ENCODE assay signal across 10 cellular contexts in the genomic region with DNA sequence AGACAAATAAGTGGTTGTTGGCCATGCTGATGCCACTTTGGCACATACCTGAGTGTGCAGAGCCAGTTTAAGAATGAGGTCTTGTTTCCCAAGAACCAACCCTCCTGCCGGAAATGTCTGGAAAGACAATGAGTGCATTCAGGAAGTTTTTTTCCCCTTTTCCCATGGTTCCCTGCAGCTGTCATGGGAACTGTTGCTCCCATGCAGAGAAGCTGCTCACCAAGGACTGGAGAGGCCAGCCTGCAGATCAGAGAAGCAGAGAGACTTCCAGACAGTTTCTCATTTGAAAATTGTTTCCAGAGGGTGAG.
DNase-seq lines count a peak whose midpoint lies in the region; ATAC-seq and TF ChIP-seq lines count a peak whose summit lies in the region.
"Had no signal": no experiment of that assay in that cellular context is flagged by ENCODE, and none has a peak within 500 bp of the region (broad histone marks: within the 10 kb centered on the region; RNA-seq: fewer than 3 reads in every experiment).

No MANE protein-coding gene starts in this region.

- H3K4me1 ChIP-seq in heart left ventricle (peaks cover 0 to 61% (median 39%) of the 10 kb centered on the region in 12 donors), neuronal stem cell (ENCODE audit: control insufficient read depth in 2 of 2, insufficient read depth in 1 of 2, low read depth in 1 of 2, low read length in 2 of 2) (peaks cover 0 to 2% of the 10 kb centered on the region in 2 donors)

- H3K79me1 ChIP-seq in neuronal stem cell (ENCODE audit: low read depth, low read length), result no peaks in the 10 kb centered on the region

- TF ChIP-seq POLR2A in heart left ventricle (IDR thresholded peaks at IDR 0.05), result no peak

- H2BK120ac ChIP-seq in neuronal stem cell (ENCODE audit: low read depth, low read length), result no peak overlapping the region

- H3K4ac ChIP-seq in neuronal stem cell (ENCODE audit: low read length), result no peak overlapping the region

- no peak overlapping the region for H3K23ac ChIP-seq in neuronal stem cell (ENCODE audit: low read depth, low read length, poor library complexity)

- H3K4me2 ChIP-seq in neuronal stem cell (ENCODE audit: insufficient read depth, low read length, poor library complexity, severe bottlenecking), result no peak overlapping the region
- H3K4me2 ChIP-seq: PC-9 had no signal

- H2AFZ ChIP-seq in neuronal stem cell (ENCODE audit: low read length), result peak overlapping the region; percentile 4
- H2AFZ ChIP-seq: PC-9 had no signal

- H3K9me3 ChIP-seq in heart left ventricle (no peaks in the 10 kb centered on the region), neuronal stem cell (replicated peaks in 1 of 2; ENCODE audit: control insufficient read depth in 2 of 2, insufficient read depth in 1 of 2, low read depth in 1 of 2, low read length in 2 of 2) (no peaks in the 10 kb centered on the region)

- DNase-seq in SW480 (ENCODE audit: low spot score), result peak; percentile 22
- DNase-seq in heart left ventricle, result peak in 1 of 5 donors; percentile 28
- no peak for DNase-seq in neuronal stem cell (ENCODE audit: low spot score)
- no peak for DNase-seq in HuH-7 (ENCODE audit: low spot score)
- DNase-seq in AML-193 (lab: John Stamatoyannopoulos, UW), result no peak
- no peak for DNase-seq in stimulated activated CD4-positive, alpha-beta T cell treated with anti-CD3 and anti-CD28 coated beads, Interleukin-4, amount 100 ng/mL, for 24 hours
- DNase-seq in activated CD4-positive, alpha-beta T cell treated with anti-CD3 and anti-CD28 coated beads for 48 hours, result no peak
- DNase-seq: activated CD4-positive, alpha-beta T cell treated with anti-CD3 and anti-CD28 coated beads for 36 hours had no signal

- H3K27ac ChIP-seq in 22Rv1, result peak overlapping the region; percentile 71
- H3K27ac ChIP-seq in heart left ventricle, result peak overlapping the region in 10 of 12 donors; percentile 24 to 79 (median 54)
- H3K27ac ChIP-seq in neuronal stem cell (replicated peaks; ENCODE audit: low read length), result no peak overlapping the region
- H3K27ac ChIP-seq: PC-9 had no signal

- no peak overlapping the region for H2BK15ac ChIP-seq in neuronal stem cell (ENCODE audit: low read length)

- no peak overlapping the region for H2AK5ac ChIP-seq in neuronal stem cell (ENCODE audit: low read depth, low read length)

- H3K27me3 ChIP-seq in heart left ventricle, result no peaks in the 10 kb centered on the region
- no peaks in the 10 kb centered on the region for H3K27me3 ChIP-seq in neuronal stem cell (ENCODE audit: control insufficient read depth in 3 of 3, insufficient read depth in 3 of 3, low read depth in 1 of 3, low read length in 3 of 3)

- H4K8ac ChIP-seq in neuronal stem cell (ENCODE audit: low read depth, low read length), result no peak overlapping the region

- H3K18ac ChIP-seq in neuronal stem cell (ENCODE audit: low read length), result no peak overlapping the region

- TF ChIP-seq CTCF in 22Rv1 (IDR thresholded peaks at IDR 0.05) (no peak), heart left ventricle (IDR thresholded peaks at IDR 0.05) (no peak)

- intact Hi-C loops in heart left ventricle (cut with DNase I), result loop anchor here in 1 of 10 donors (5.0 kb wide), 1 partner anchor 186 kb away; no protein-coding TSS in a partner anchor

- H4K91ac ChIP-seq in neuronal stem cell (ENCODE audit: low read depth, low read length, poor library complexity), result no peak overlapping the region

- no peak overlapping the region for H3K9ac ChIP-seq in neuronal stem cell (ENCODE audit: low read depth, low read length, poor library complexity)

- no peak overlapping the region for H3K14ac ChIP-seq in neuronal stem cell (ENCODE audit: low read length)

- H2BK12ac ChIP-seq in neuronal stem cell (ENCODE audit: low read length), result no peak overlapping the region

- no peak overlapping the region for H2BK5ac ChIP-seq in neuronal stem cell (ENCODE audit: low read length)

- H3K4me3 ChIP-seq in heart left ventricle (no peak overlapping the region), neuronal stem cell (ENCODE audit: low read length in 2 of 2) (no peak overlapping the region)
- H3K4me3 ChIP-seq: PC-9 had no signal

- H3K36me3 ChIP-seq in heart left ventricle (no peaks in the 10 kb centered on the region), neuronal stem cell (replicated peaks in 1 of 2; ENCODE audit: control insufficient read depth in 2 of 2, insufficient read depth in 2 of 2, low read length in 2 of 2) (no peaks in the 10 kb centered on the region)

- 53 to 83% (median 59%) methylated on average over 1 of the region's 1 CpG for WGBS in heart left ventricle, 4 donors
- no CpG with 5 or more reads among the region's 1 CpG for WGBS in neuronal stem cell (ENCODE audit: extremely low coverage in 2 of 2, insufficient read length in 2 of 2, insufficient replicate concordance in 1 of 2), 2 donors

- peak in 3 of 4 donors; percentile 15 to 49 (median 18) for ATAC-seq in heart left ventricle
- ATAC-seq: activated CD4-positive, alpha-beta T cell treated with anti-CD3 and anti-CD28 coated beads for 36 hours had no signal
